In the genomic region with DNA sequence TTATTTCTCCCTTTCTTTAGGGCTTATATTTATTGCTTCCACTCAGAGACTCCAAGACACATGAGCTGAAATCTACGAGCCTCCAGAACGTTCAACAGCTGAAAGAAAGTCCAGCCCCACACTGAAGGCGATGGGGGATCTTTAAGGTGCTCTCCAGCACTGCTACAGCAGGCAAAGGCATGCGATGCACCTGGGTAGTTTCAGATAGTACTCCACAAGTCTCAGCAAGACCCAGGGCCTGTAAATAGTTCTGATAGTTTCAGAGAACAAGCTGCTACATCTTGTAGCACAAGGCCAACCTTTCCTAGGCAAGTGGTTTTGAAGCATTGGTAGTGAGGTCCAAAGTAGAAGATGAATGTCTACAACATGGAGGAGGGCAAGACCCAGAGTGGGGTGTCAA, we compare ENCODE assay signal across 29 cellular contexts. TPM values are rescaled to one million over a fixed set of nuclear protein-coding genes. Genes with fewer than 3 reads are reported as not detected.
"Had no signal": no experiment of that assay in that cellular context is flagged by ENCODE, and none has a peak within 500 bp of the region (broad histone marks: within the 10 kb centered on the region; RNA-seq: fewer than 3 reads in every experiment).

No MANE protein-coding gene starts in this region.

- H3K4me3 ChIP-seq: adrenal gland had no signal

- H3K27ac ChIP-seq: adrenal gland had no signal

- ATAC-seq: activated CD8-positive, alpha-beta T cell treated with anti-CD3 and anti-CD28 coated beads, Interleukin-2, amount 10 ng/mL, durations not matched to agents 7 days and 5 days; PC-3; T-helper 17 cell; WTC11 had no signal

- H3K36me3 ChIP-seq: adrenal gland had no signal

- H3K9me3 ChIP-seq: adrenal gland had no signal

- DNase-seq: activated CD4-positive, alpha-beta T cell treated with anti-CD3 and anti-CD28 coated beads for 48 hours; activated CD4-positive, alpha-beta T cell treated with anti-CD3 and anti-CD28 coated beads, Interleukin-2, amount 50 U/mL, for 4 hours; activated CD4-positive, CD25-positive, alpha-beta regulatory T cell treated with anti-CD3 and anti-CD28 coated beads, Interleukin-2, amount 50 U/mL, for 72 hours; activated CD8-positive, alpha-beta memory T cell treated with anti-CD3 and anti-CD28 coated beads, Interleukin-2, amount 50 U/mL, for 48 hours; activated CD8-positive, alpha-beta T cell treated with anti-CD3 and anti-CD28 coated beads, Interleukin-2, amount 10 ng/mL, durations not matched to agents 7 days and 5 days; activated naive CD4-positive, alpha-beta T cell treated with anti-CD3 and anti-CD28 coated beads, Interleukin-2, amount 50 U/mL, for 16 hours; activated naive CD8-positive, alpha-beta T cell treated with anti-CD3 and anti-CD28 coated beads, Interleukin-2, amount 10 ng/mL, durations not matched to agents 7 days and 5 days; activated T-cell treated with anti-CD3 and anti-CD28 coated beads, Interleukin-2, amount 50 U/mL, for 1 hour; adrenal gland; anterior cingulate cortex; caudate nucleus; KG1; NCI-H1092; NCI-H1417; NCI-H1930; NCI-H2107; NCI-H2171 treated with DMSO at 0.1 percent for 48 hours; NCI-H226; NCI-H526; NCI-H774; NK-92 treated with Interleukin-12 subunit alpha and Interleukin-12 subunit beta, amount 100 ng/mL, for 24 hours; SIG-M5; T-helper 17 cell; T-helper 9 cell had no signal

- H3K4me1 ChIP-seq: adrenal gland had no signal

- H3K27me3 ChIP-seq: adrenal gland had no signal

RNA-seq across cellular contexts. Expression of a gene that starts 2.2 kb away (rescaled TPM):
- total RNA-seq: activated CD8-positive, alpha-beta T cell treated with anti-CD3 and anti-CD28 coated beads, Interleukin-2, amount 10 ng/mL, durations not matched to agents 7 days and 5 days; activated naive CD8-positive, alpha-beta T cell treated with anti-CD3 and anti-CD28 coated beads, Interleukin-2, amount 10 ng/mL, durations not matched to agents 7 days and 5 days; LHCN-M2; M059J; NCI-H460; PC-3; T-helper 17 cell; WTC11 had no signal
